In the genomic region with DNA sequence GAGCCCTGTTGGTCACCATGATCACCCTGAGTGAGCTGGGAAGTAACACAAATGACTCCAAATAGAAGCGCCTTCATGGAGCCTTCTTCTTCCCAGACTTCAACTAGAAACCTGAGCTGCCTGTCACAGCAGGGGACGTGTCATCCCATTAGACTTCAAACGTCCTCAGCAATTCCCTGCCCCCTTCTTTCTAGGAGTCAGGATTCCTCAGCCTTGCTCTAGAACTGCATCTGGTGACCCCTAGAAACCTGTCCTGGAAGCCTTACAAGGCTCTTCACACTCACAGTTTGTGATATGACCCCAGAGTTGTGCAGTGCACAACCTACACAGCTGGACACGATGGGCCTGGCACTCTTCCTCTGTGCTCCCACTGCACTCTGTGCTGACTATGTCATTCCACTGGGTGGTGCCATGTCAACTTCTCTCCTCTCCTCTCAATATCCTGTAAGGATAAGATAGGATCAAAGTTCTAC, we compare ENCODE assay signal across 1 cellular context.
TF ChIP-seq lines count a peak whose summit lies in the region.

No MANE protein-coding gene starts in this region.

TF ChIP-seq in HCT116, 20 proteins besides CTCF, POLR2A, EP300 and RAD21:
- TF ChIP-seq TCF7L2 (IDR thresholded peaks at IDR 0.05; ENCODE audit: borderline replicate concordance, extremely low read depth, insufficient read depth, insufficient read length) (no peak), CBX3 (IDR thresholded peaks at IDR 0.05; ENCODE audit: low read depth) (no peak), ATF3 (IDR thresholded peaks at IDR 0.05) (no peak), POLR2AphosphoS5 (IDR thresholded peaks at IDR 0.05; ENCODE audit: low read depth, low read length) (no peak), SIN3A (IDR thresholded peaks at IDR 0.05; ENCODE audit: low read depth) (no peak)
